ENCODE assay signal across 8 cellular contexts in genomic region chr20:38926934-38927616, GRCh38. TPM values are rescaled to one million over a fixed set of nuclear protein-coding genes. Genes with fewer than 3 reads are reported as not detected.
A peak's percentile ranks its signal among the peaks of the same experiment; 100 is the strongest.
DNase-seq lines count a peak whose midpoint lies in the region; ATAC-seq and TF ChIP-seq lines count a peak whose summit lies in the region.

No MANE protein-coding gene starts in this region.

- peaks cover 17% of the 10 kb centered on the region for H3K4me1 ChIP-seq in smooth muscle cell (ENCODE audit: low read depth)

- 0 out of 2 replicates have a peak, but pooled peaks cover 3% of the 10 kb centered on the region for H3K36me3 ChIP-seq in H7 (replicated peaks; ENCODE audit: control insufficient read depth, insufficient read depth, low read length)
- H3K36me3 ChIP-seq in SK-N-MC (ENCODE audit: insufficient read depth, low read length), result peaks cover 13% of the 10 kb centered on the region; the same call in 1 of the 2 replicates
- no peaks in the 10 kb centered on the region for H3K36me3 ChIP-seq in smooth muscle cell (ENCODE audit: low read depth)

- peaks cover 46% of the 10 kb centered on the region for H3K79me2 ChIP-seq in smooth muscle cell (ENCODE audit: low read depth)

- H3K27ac ChIP-seq in SK-N-MC (no peak overlapping the region; the same call in 1 of the 2 replicates), smooth muscle cell (ENCODE audit: low read depth) (no peak overlapping the region)

- no peaks in the 10 kb centered on the region for H3K9me3 ChIP-seq in SK-N-MC (ENCODE audit: low read depth, low read length)
- no peaks in the 10 kb centered on the region for H3K9me3 ChIP-seq in smooth muscle cell (replicated peaks; ENCODE audit: low read depth)

- H3K9ac ChIP-seq in SK-N-MC (ENCODE audit: insufficient read length), result peak overlapping the region; percentile 94
- peak overlapping the region; percentile 27 for H3K9ac ChIP-seq in smooth muscle cell (ENCODE audit: low read depth)

- 10% methylated on average over 27 of the region's 27 CpGs for WGBS in smooth muscle cell (ENCODE audit: low lambda C conversion rate)

- no peak for TF ChIP-seq CTCF in smooth muscle cell (IDR thresholded peaks at IDR 0.05; ENCODE audit: borderline replicate concordance, insufficient read depth, poor library complexity, severe bottlenecking)

- H3F3A ChIP-seq in smooth muscle cell (ENCODE audit: low read depth), result no peaks in the 10 kb centered on the region

- intact Hi-C loops in posterior vena cava (cut with DNase I) (loop anchor here (1.0 to 5.0 kb wide), 3 partner anchors 35 to 120 kb away; partner anchors contain the start of gene DHX35 (in 1 of the 2)), sciatic nerve (cut with DNase I) (loop anchor here (10.0 kb wide), 1 partner anchor 118 kb away; no protein-coding TSS in a partner anchor)

- H3K4me3 ChIP-seq in H7 (ENCODE audit: insufficient read depth, low read depth, low read length) (peak overlapping the region; percentile 98), SK-N-MC (peak overlapping the region; percentile 95), smooth muscle cell (peak overlapping the region; percentile 79)

- peak overlapping the region; percentile 92 for H3K4me2 ChIP-seq in smooth muscle cell

- H4K20me1 ChIP-seq in smooth muscle cell (ENCODE audit: low read depth), result no peaks in the 10 kb centered on the region

- DNase-seq in EL, result peak; percentile 38
- DNase-seq in H7, result peak; percentile 71
- no peak for DNase-seq in SK-N-MC (ENCODE audit: low read depth, low spot score)
- peak; percentile 17 for DNase-seq in germinal center (ENCODE audit: low spot score)
- no peak for DNase-seq in smooth muscle cell (lab: John Stamatoyannopoulos, UW; ENCODE audit: unreplicated experiment)
- no peak for DNase-seq in posterior vena cava (ENCODE audit: low spot score)
- no peak for DNase-seq in NCI-H82 treated with DMSO at 0.1 percent for 48 hours (lab: John Stamatoyannopoulos, UW; ENCODE audit: unreplicated experiment)
- no peak for DNase-seq in sciatic nerve (ENCODE audit: low spot score)

- ATAC-seq in sciatic nerve, result no peak

- H2AFZ ChIP-seq in smooth muscle cell (ENCODE audit: low read depth), result peak overlapping the region; percentile 89

- H3K27me3 ChIP-seq in H7 (ENCODE audit: control insufficient read depth, insufficient read depth, low read length) (no peaks in the 10 kb centered on the region; the same call in 1 of the 2 replicates), smooth muscle cell (ENCODE audit: low read depth) (peaks cover 2% of the 10 kb centered on the region)

RNA-seq across cellular contexts. Expression of gene FAM83D, which starts 0.9 kb away (rescaled TPM):
- total RNA-seq in H7 (2014; rRNA removed; shearing (Covaris generic)), result 82.9 and 90.7 TPM in 2 replicates
- total RNA-seq in smooth muscle cell (4.8 and 10.7 TPM in 2 replicates), posterior vena cava (10 to 100 TPM; 72.1 to 94.3 TPM), sciatic nerve (0.13 TPM)
- polyA plus RNA-seq in smooth muscle cell, result 3.4 and 5.7 TPM in 2 replicates

RNA-seq across cellular contexts. Expression of gene DHX35, which starts 35.1 kb away (rescaled TPM):
- total RNA-seq in H7 (2014; rRNA removed; shearing (Covaris generic)), result 26.1 and 28.2 TPM in 2 replicates
- 9.5 and 10.7 TPM in 2 replicates for total RNA-seq in smooth muscle cell
- polyA plus RNA-seq in smooth muscle cell, result 4.1 and 4.5 TPM in 2 replicates
- total RNA-seq in posterior vena cava, result 10 to 100 TPM; 12.1 to 13.9 TPM
- 11.3 TPM for total RNA-seq in sciatic nerve

Comparison
In these comparisons a context has a peak if more than half of its experiments do, and no peak if none do; other contexts are left out.
1. DNase-seq: peak in EL (single experiment), H7 (single experiment) and germinal center (single experiment); none in SK-N-MC (single experiment), smooth muscle cell (single experiment), posterior vena cava (single experiment), NCI-H82 treated with DMSO at 0.1 percent for 48 hours (single experiment) and sciatic nerve (single experiment).
2. Peak in every context shown above with its lines, with median percentiles within 50 percentile points of each other: H3K4me3 ChIP-seq.